Comparison of ENCODE assay signal across 16 cellular contexts in the genomic region with DNA sequence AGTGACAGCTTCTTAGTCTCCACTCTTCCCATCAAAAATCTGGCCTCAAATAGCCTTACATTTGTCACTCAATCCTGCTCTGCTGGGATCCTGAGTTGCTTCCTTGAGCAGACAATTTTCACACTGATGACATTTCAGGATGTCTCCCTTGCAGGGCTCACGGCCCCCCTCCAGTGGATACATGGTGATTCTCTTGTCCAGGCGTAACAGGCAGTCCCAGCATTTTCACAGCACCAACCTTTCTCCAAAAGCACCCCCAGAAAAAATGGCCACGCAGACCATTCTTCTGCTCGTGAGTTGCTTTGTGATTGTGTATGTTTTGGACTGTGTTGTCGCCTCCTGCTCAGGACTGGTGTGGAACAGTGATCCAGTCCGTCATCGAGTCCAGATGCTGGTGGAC. TPM values are rescaled to one million over a fixed set of nuclear protein-coding genes. Genes with fewer than 3 reads are reported as not detected.
DNase-seq lines count a peak whose midpoint lies in the region; ATAC-seq, FAIRE-seq and TF ChIP-seq lines count a peak whose summit lies in the region.
"Had no signal": no experiment of that assay in that cellular context is flagged by ENCODE, and none has a peak within 500 bp of the region (broad histone marks: within the 10 kb centered on the region; RNA-seq: fewer than 3 reads in every experiment).

No MANE protein-coding gene starts in this region.

- FAIRE-seq in HTR-8/SVneo (lab: Jason Lieb, UNC) = no peak
- FAIRE-seq: islet of Langerhans had no signal

- TF ChIP-seq EP300 in SK-N-SH (IDR thresholded peaks at IDR 0.05; ENCODE audit: borderline replicate concordance in 1 of 2, low read depth in 1 of 2, low read length in 1 of 2) = no peak

- H4K20me1 ChIP-seq in SK-N-SH (ENCODE audit: insufficient read depth) (no peaks in the 10 kb centered on the region), osteoblast (ENCODE audit: insufficient read depth, low read length) (no peaks in the 10 kb centered on the region)

- no peak overlapping the region for H2AFZ ChIP-seq in SK-N-SH (ENCODE audit: low read depth)
- no peak overlapping the region for H2AFZ ChIP-seq in osteoblast (ENCODE audit: low read length)

- CTCF ChIA-PET in SK-N-SH (lab: Yijun Ruan, JAX) (interaction anchor here (0.9 to 1.1 kb wide), 3 partner anchors 29 to 311 kb away, joined by 3 to 4 read pairs (median 3); no protein-coding TSS in a partner anchor), WTC11 (lab: Charles Lee) (interaction anchor here (0.6 kb wide), 1 partner anchor 31 kb away, joined by 3 read pairs; no protein-coding TSS in a partner anchor)
- CTCF ChIA-PET in activated CD4-positive, alpha-beta T cell treated with anti-CD3 and anti-CD28 coated beads, Interleukin-2, amount 10 ng/mL, durations not matched to agents 7 days and 5 days (lab: Charles Lee) = interaction anchor here (0.9 kb wide), 1 partner anchor 21 kb away, joined by 3 read pairs; no protein-coding TSS in a partner anchor

- no peak for ATAC-seq in SK-N-SH treated with all-trans-retinoic acid at 6 μM for 48 hours
- peak; percentile 48; the same call in 1 of the 2 replicates for ATAC-seq in WTC11
- ATAC-seq in HG03045 (IDR thresholded peaks at IDR 0.05; ENCODE audit: unreplicated experiment) = no peak

- H3K36me3 ChIP-seq in SK-N-SH (replicated peaks in 1 of 2; ENCODE audit: control insufficient read depth in 1 of 2, insufficient read depth in 2 of 2, low read length in 1 of 2) = no peaks in the 10 kb centered on the region
- H3K36me3 ChIP-seq in osteoblast (ENCODE audit: insufficient read depth, low read length) = no peaks in the 10 kb centered on the region
- H3K36me3 ChIP-seq: MG63, prostate gland, transverse colon had no signal

- H3K9me3 Mint-ChIP-seq in WTC11 = peaks cover 63% of the 10 kb centered on the region
- H3K9me3 Mint-ChIP-seq in activated CD4-positive, alpha-beta T cell treated with anti-CD3 and anti-CD28 coated beads, Interleukin-2, amount 10 ng/mL, durations not matched to agents 7 days and 5 days = peaks cover 21% of the 10 kb centered on the region

- peaks cover 14% of the 10 kb centered on the region for H3K36me3 Mint-ChIP-seq in WTC11
- no peaks in the 10 kb centered on the region for H3K36me3 Mint-ChIP-seq in activated CD4-positive, alpha-beta T cell treated with anti-CD3 and anti-CD28 coated beads, Interleukin-2, amount 10 ng/mL, durations not matched to agents 7 days and 5 days (ENCODE audit: low read depth)

- no peaks in the 10 kb centered on the region for H3K79me2 ChIP-seq in SK-N-SH (ENCODE audit: insufficient read depth)
- H3K79me2 ChIP-seq in osteoblast (ENCODE audit: insufficient read depth, low read length) = no peaks in the 10 kb centered on the region

- H3K27ac Mint-ChIP-seq in WTC11 = no peak overlapping the region
- no peak overlapping the region for H3K27ac Mint-ChIP-seq in activated CD4-positive, alpha-beta T cell treated with anti-CD3 and anti-CD28 coated beads, Interleukin-2, amount 10 ng/mL, durations not matched to agents 7 days and 5 days

- H3K4me3 ChIP-seq in SK-N-SH (ENCODE audit: low read depth in 2 of 2, low read length in 1 of 2) (no peak overlapping the region), osteoblast (ENCODE audit: insufficient read depth, low read length) (no peak overlapping the region)
- H3K4me3 ChIP-seq: MG63, prostate gland, transverse colon had no signal

- H3K4me2 ChIP-seq in SK-N-SH (no peak overlapping the region), osteoblast (ENCODE audit: insufficient read depth, low read length) (no peak overlapping the region)

- WGBS in SK-N-SH (ENCODE audit: low lambda C conversion rate) = 16% methylated on average over 7 of the region's 7 CpGs

- H3K9me3 ChIP-seq in SK-N-SH (no peaks in the 10 kb centered on the region), osteoblast (ENCODE audit: low read depth, low read length) (no peaks in the 10 kb centered on the region)
- H3K9me3 ChIP-seq: MG63, prostate gland had no signal

- peak; percentile 26 for TF ChIP-seq RAD21 in SK-N-SH (IDR thresholded peaks at IDR 0.05; ENCODE audit: low read length)

- no peaks in the 10 kb centered on the region for H3F3A ChIP-seq in SK-N-SH (replicated peaks; ENCODE audit: insufficient read depth)

- H3K4me1 Mint-ChIP-seq in WTC11 = no peaks in the 10 kb centered on the region
- no peaks in the 10 kb centered on the region for H3K4me1 Mint-ChIP-seq in activated CD4-positive, alpha-beta T cell treated with anti-CD3 and anti-CD28 coated beads, Interleukin-2, amount 10 ng/mL, durations not matched to agents 7 days and 5 days

- H3K4me3 Mint-ChIP-seq in WTC11 = no peak overlapping the region
- no peak overlapping the region for H3K4me3 Mint-ChIP-seq in activated CD4-positive, alpha-beta T cell treated with anti-CD3 and anti-CD28 coated beads, Interleukin-2, amount 10 ng/mL, durations not matched to agents 7 days and 5 days

- DNase-seq in SK-N-SH (peak; percentile 39), HTR-8/SVneo (ENCODE audit: insufficient read length, low spot score) (peak; percentile 14), WTC11 (ENCODE audit: low spot score) (peak; percentile 22), osteoblast (ENCODE audit: insufficient read length, low spot score, missing footprints) (peak; percentile 75), NCI-H510A treated with DMSO at 0.1 percent for 48 hours (lab: John Stamatoyannopoulos, UW) (no peak)
- no peak for DNase-seq in activated CD4-positive, alpha-beta T cell treated with anti-CD3 and anti-CD28 coated beads, Interleukin-2, amount 10 ng/mL, durations not matched to agents 7 days and 5 days
- DNase-seq: activated CD4-positive, alpha-beta T cell treated with anti-CD3 and anti-CD28 coated beads for 4 hours; AML-193; MG63; NCI-H2029 treated with DMSO at 0.1 percent for 48 hours; T-helper 1 cell; transverse colon had no signal

- no peak overlapping the region for H3K27ac ChIP-seq in SK-N-SH (ENCODE audit: low read depth in 2 of 2, low read length in 1 of 2)
- H3K27ac ChIP-seq in osteoblast (ENCODE audit: low read depth, low read length) = no peak overlapping the region
- H3K27ac ChIP-seq: prostate gland, transverse colon had no signal

- peaks cover 26% of the 10 kb centered on the region for H3K27me3 Mint-ChIP-seq in WTC11 (ENCODE audit: low read depth)
- H3K27me3 Mint-ChIP-seq in activated CD4-positive, alpha-beta T cell treated with anti-CD3 and anti-CD28 coated beads, Interleukin-2, amount 10 ng/mL, durations not matched to agents 7 days and 5 days = peaks cover 6% of the 10 kb centered on the region

- H3K4me1 ChIP-seq in SK-N-SH (ENCODE audit: control insufficient read depth in 1 of 2, insufficient read depth in 2 of 2, low read depth in 1 of 2, low read length in 1 of 2) (no peaks in the 10 kb centered on the region), osteoblast (ENCODE audit: insufficient read depth, low read length) (no peaks in the 10 kb centered on the region)
- H3K4me1 ChIP-seq: prostate gland, transverse colon had no signal

- POLR2A ChIA-PET in SK-N-SH (lab: Yijun Ruan, JAX) (no interaction called here), WTC11 (lab: Charles Lee) (no interaction called here)
- POLR2A ChIA-PET in activated CD4-positive, alpha-beta T cell treated with anti-CD3 and anti-CD28 coated beads, Interleukin-2, amount 10 ng/mL, durations not matched to agents 7 days and 5 days (lab: Charles Lee) = no interaction called here

- H3K27me3 ChIP-seq in SK-N-SH (ENCODE audit: insufficient read depth) = no peaks in the 10 kb centered on the region
- H3K27me3 ChIP-seq in osteoblast (ENCODE audit: insufficient read depth, low read length) = no peaks in the 10 kb centered on the region
- H3K27me3 ChIP-seq: MG63 had no signal

- no peaks in the 10 kb centered on the region for H3K9me2 ChIP-seq in SK-N-SH

- no peak overlapping the region for H3K9ac ChIP-seq in SK-N-SH

- no peak for TF ChIP-seq CTCF in SK-N-SH (IDR thresholded peaks at IDR 0.05)
- TF ChIP-seq CTCF in WTC11 (IDR thresholded peaks at IDR 0.05) = no peak
- TF ChIP-seq CTCF in osteoblast (IDR thresholded peaks at IDR 0.05; ENCODE audit: extremely low read depth, low read depth, low read length) = peak; percentile 17

TF ChIP-seq in SK-N-SH, 30 proteins besides CTCF, POLR2A, EP300 and RAD21 (continues in another document):
- TF ChIP-seq FOXJ3 (CRISPR knock-in tag; IDR thresholded peaks at IDR 0.05) (no peak), EZH2phosphoT487 (IDR thresholded peaks at IDR 0.05; ENCODE audit: borderline replicate concordance, low read depth) (no peak), RXRA (IDR thresholded peaks at IDR 0.05; ENCODE audit: borderline replicate concordance, low read depth) (no peak), FOXM1 (IDR thresholded peaks at IDR 0.05; ENCODE audit: low read depth) (no peak), YY1 (IDR thresholded peaks at IDR 0.05; ENCODE audit: low read depth) (no peak)

TF ChIP-seq in SK-N-SH treated with all-trans-retinoic acid at 6 μM for 48 hours, 23 proteins besides CTCF, POLR2A, EP300 and RAD21 (continues in another document):
- TF ChIP-seq ZFP30 (CRISPR knock-in tag; IDR thresholded peaks at IDR 0.05) (no peak), GLIS3 (CRISPR knock-in tag; IDR thresholded peaks at IDR 0.05) (no peak), ZNF565 (CRISPR knock-in tag; conservative IDR thresholded peaks at IDR 0.05; ENCODE audit: low read depth) (no peak), OSR1 (CRISPR knock-in tag; IDR thresholded peaks at IDR 0.05) (no peak), ESRRG (CRISPR knock-in tag; IDR thresholded peaks at IDR 0.05) (no peak)

TF ChIP-seq in WTC11, 78 proteins besides CTCF, POLR2A, EP300 and RAD21 (continues in another document):
- TF ChIP-seq NR3C1 (CRISPR knock-in tag; conservative IDR thresholded peaks at IDR 0.05; ENCODE audit: low read depth) (no peak), ATF6 (CRISPR knock-in tag; IDR thresholded peaks at IDR 0.05) (no peak), ZNF396 (CRISPR knock-in tag; IDR thresholded peaks at IDR 0.05; ENCODE audit: borderline replicate concordance) (no peak)

RNA-seq across cellular contexts. Expression of gene WNT7A, which starts 47.4 kb away (rescaled TPM):
- polyA plus RNA-seq in SK-N-SH (2012; rRNA removed) = not detected in 2 replicates
- polyA plus RNA-seq in SK-N-SH (2012; cell fraction: cytosol; rRNA removed) = not detected in 2 replicates
- not detected in 2 replicates for polyA plus RNA-seq in SK-N-SH (2012; cell fraction: nucleus; rRNA removed)
- total RNA-seq in WTC11 (2021) (0.04 to 0.07 TPM in 2 of 3 replicates, not detected in the other), osteoblast (not detected in 2 replicates)
- total RNA-seq in activated CD4-positive, alpha-beta T cell treated with anti-CD3 and anti-CD28 coated beads, Interleukin-2, amount 10 ng/mL, durations not matched to agents 7 days and 5 days = under 1 TPM; 0.20 to 0.29 TPM
- total RNA-seq: transverse colon had no signal

Comparison
In these comparisons a context has a peak if more than half of its experiments do, and no peak if none do; other contexts are left out.
1. DNase-seq: peak in SK-N-SH (single experiment), HTR-8/SVneo (single experiment), WTC11 (single experiment) and osteoblast (single experiment); none in activated CD4-positive, alpha-beta T cell treated with anti-CD3 and anti-CD28 coated beads, Interleukin-2, amount 10 ng/mL, durations not matched to agents 7 days and 5 days (single experiment) and NCI-H510A treated with DMSO at 0.1 percent for 48 hours (single experiment).